Comparison of ENCODE assay signal across 8 cellular contexts in genomic region chr21:36320421-36321324, GRCh38. TPM values are rescaled to one million over a fixed set of nuclear protein-coding genes. Genes with fewer than 3 reads are reported as not detected.
DNase-seq lines count a peak whose midpoint lies in the region; TF ChIP-seq lines count a peak whose summit lies in the region.

No MANE protein-coding gene starts in this region.

- no peaks in the 10 kb centered on the region for H3K36me3 ChIP-seq in Karpas-422 (ENCODE audit: insufficient read depth, low read length)
- no peaks in the 10 kb centered on the region for H3K36me3 ChIP-seq in kidney epithelial cell (ENCODE audit: control insufficient read depth, insufficient read depth, low read length)
- H3K36me3 ChIP-seq in spleen, result peaks cover 0 to 25% (median 18%) of the 10 kb centered on the region in 6 donors

- TF ChIP-seq POLR2A in spleen (IDR thresholded peaks at IDR 0.05), result no peak

- peak overlapping the region; percentile 33; the same call in 1 of the 2 replicates for H3K27ac ChIP-seq in Karpas-422 (ENCODE audit: low read length)
- H3K27ac ChIP-seq in spleen, result peak overlapping the region; percentile 97 to 99 (median 98)

- peak overlapping the region; percentile 84 for H3K9ac ChIP-seq in Karpas-422 (ENCODE audit: low read length)

- intact Hi-C loops in spleen (cut with DNase I; ENCODE audit: low total_unique reads), result no loop called here

- TF ChIP-seq CTCF in kidney epithelial cell (IDR thresholded peaks at IDR 0.05; ENCODE audit: insufficient read depth, low read length, poor library complexity, severe bottlenecking) (no peak), spleen (IDR thresholded peaks at IDR 0.05 in 8 of 11, conservative IDR thresholded peaks at IDR 0.05 in 3 of 11) (peak in 1 of 11 experiments; percentile 24)

- peaks cover 53% of the 10 kb centered on the region for H3K79me2 ChIP-seq in Karpas-422 (ENCODE audit: low read length)

- WGBS in spleen, 5 donors, result 0 to 1% (median 0%) methylated on average over 33 to 62 of the region's 62 CpGs

- H3K9me2 ChIP-seq in Karpas-422 (replicated peaks; ENCODE audit: insufficient read depth, low read length), result no peaks in the 10 kb centered on the region

- H3K27me3 ChIP-seq in Karpas-422 (ENCODE audit: low read length) (no peaks in the 10 kb centered on the region), kidney epithelial cell (ENCODE audit: control insufficient read depth, insufficient read depth, low read length) (no peaks in the 10 kb centered on the region), spleen (replicated peaks in 1 of 7) (no peaks in the 10 kb centered on the region)

- H3K4me3 ChIP-seq in Karpas-422 (ENCODE audit: low read length), result peak overlapping the region; percentile 72
- peak overlapping the region; percentile 79 for H3K4me3 ChIP-seq in kidney epithelial cell (ENCODE audit: low read depth, low read length)
- peak overlapping the region; percentile 67 to 88 (median 78) for H3K4me3 ChIP-seq in spleen

- peak overlapping the region; percentile 89 for H3K4me2 ChIP-seq in Karpas-422 (ENCODE audit: low read depth, low read length, poor library complexity, severe bottlenecking)

- peak; percentile 83 for DNase-seq in activated CD4-positive, alpha-beta T cell treated with anti-CD3 and anti-CD28 coated beads for 48 hours
- no peak for DNase-seq in activated CD4-positive, alpha-beta T cell treated with anti-CD3 and anti-CD28 coated beads for 4 hours
- DNase-seq in H4 (ENCODE audit: low spot score), result peak; percentile 49
- peak; percentile 62 for DNase-seq in Karpas-422
- peak; percentile 72 for DNase-seq in SHP77 treated with DMSO at 0.1 percent for 48 hours (lab: John Stamatoyannopoulos, UW)
- DNase-seq in cerebellum (ENCODE audit: low spot score), result peak; percentile 49
- DNase-seq in kidney epithelial cell (ENCODE audit: low read depth), result no peak
- DNase-seq in spleen, result peak; percentile 94

- no peaks in the 10 kb centered on the region for H3K9me3 ChIP-seq in Karpas-422 (ENCODE audit: low read length)
- no peaks in the 10 kb centered on the region for H3K9me3 ChIP-seq in spleen

- H3K4me1 ChIP-seq in Karpas-422 (ENCODE audit: low read length), result peaks cover 30% of the 10 kb centered on the region
- peaks cover 27 to 60% (median 50%) of the 10 kb centered on the region in 6 donors for H3K4me1 ChIP-seq in spleen

- peaks cover 3% of the 10 kb centered on the region; the same call in 1 of the 2 replicates for H4K20me1 ChIP-seq in Karpas-422 (ENCODE audit: insufficient read depth, low read depth, low read length)

- H2AFZ ChIP-seq in Karpas-422 (ENCODE audit: low read length), result peak overlapping the region; percentile 4; the same call in 1 of the 2 replicates

RNA-seq across cellular contexts. Expression of gene MORC3, which starts 0.7 kb away (rescaled TPM):
- total RNA-seq in H4 (2014; rRNA removed; shearing (Covaris generic)), result 14.3 and 17.7 TPM in 2 replicates
- 13.8 and 15.9 TPM in 2 replicates for total RNA-seq in Karpas-422 (2014; rRNA removed; shearing (Covaris generic); ENCODE audit: low replicate concordance)
- 72.5 TPM for total RNA-seq in cerebellum
- 21.2 and 25.9 TPM in 2 replicates for total RNA-seq in kidney epithelial cell
- 10 to 100 TPM; 45.1 to 57.6 (median 52.6) TPM for total RNA-seq in spleen
- polyA plus RNA-seq in spleen, result 10 to 100 TPM; 14.8 to 18.1 (median 15.5) TPM

Comparison
In these comparisons a context has a peak if more than half of its experiments do, and no peak if none do; other contexts are left out.
1. DNase-seq: peak in activated CD4-positive, alpha-beta T cell treated with anti-CD3 and anti-CD28 coated beads for 48 hours (single experiment), H4 (single experiment), Karpas-422 (single experiment), SHP77 treated with DMSO at 0.1 percent for 48 hours (single experiment), cerebellum (single experiment) and spleen (single experiment); none in activated CD4-positive, alpha-beta T cell treated with anti-CD3 and anti-CD28 coated beads for 4 hours (0 of 2) and kidney epithelial cell (single experiment).
2. Peak in every context shown above with its lines, with median percentiles within 50 percentile points of each other: H3K4me3 ChIP-seq.